ENCODE assay signal across 27 cellular contexts in the genomic region with DNA sequence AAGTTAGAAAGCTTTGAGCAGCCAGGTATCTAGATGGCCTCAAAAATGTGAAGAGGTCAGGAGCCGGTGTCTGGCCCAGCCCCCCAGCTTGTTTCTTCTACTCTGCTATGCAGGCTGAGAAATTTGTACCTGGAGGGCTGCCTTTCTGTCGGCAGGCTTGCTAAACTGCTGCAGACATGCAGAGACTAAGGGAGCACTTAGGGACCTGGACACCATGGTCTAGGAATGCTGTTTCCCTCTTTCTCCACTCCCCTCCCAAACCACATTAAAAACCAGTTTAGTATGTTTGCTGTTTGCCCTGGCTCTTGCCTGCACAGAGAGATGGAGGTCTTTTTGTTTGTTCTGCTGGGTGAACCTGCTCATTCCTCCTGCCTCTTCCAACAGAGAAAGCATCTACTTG.
"Had no signal": no experiment of that assay in that cellular context is flagged by ENCODE, and none has a peak within 500 bp of the region (broad histone marks: within the 10 kb centered on the region; RNA-seq: fewer than 3 reads in every experiment).

No MANE protein-coding gene starts in this region.

- H3K36me3 ChIP-seq: adrenal gland, esophagus squamous epithelium, gastroesophageal sphincter had no signal

- H3K4me1 ChIP-seq: adrenal gland, body of pancreas, gastroesophageal sphincter had no signal

- ATAC-seq: activated CD4-positive, alpha-beta T cell treated with anti-CD3 and anti-CD28 coated beads for 36 hours; activated CD8-positive, alpha-beta memory T cell treated with anti-CD3 and anti-CD28 coated beads, Interleukin-2, amount 10 ng/mL, durations not matched to agents 7 days and 5 days; activated CD8-positive, alpha-beta T cell treated with anti-CD3 and anti-CD28 coated beads, Interleukin-2, amount 10 ng/mL, durations not matched to agents 7 days and 5 days; activated naive CD8-positive, alpha-beta T cell treated with anti-CD3 and anti-CD28 coated beads, Interleukin-2, amount 50 U/mL, for 24 hours; body of pancreas; effector memory CD8-positive, alpha-beta T cell; gastroesophageal sphincter had no signal

- H3K27me3 ChIP-seq: adrenal gland, body of pancreas, esophagus squamous epithelium, gastroesophageal sphincter had no signal

- H3K4me3 ChIP-seq: adrenal gland, body of pancreas, esophagus squamous epithelium, gastroesophageal sphincter had no signal

- H3K27ac ChIP-seq: adrenal gland, body of pancreas, epithelial cell of prostate, esophagus squamous epithelium, gastroesophageal sphincter had no signal

- H3K9me3 ChIP-seq: adrenal gland, body of pancreas, esophagus squamous epithelium, gastroesophageal sphincter had no signal

- DNase-seq: activated CD4-positive, alpha-beta memory T cell treated with anti-CD3 and anti-CD28 coated beads for 36 hours; activated CD4-positive, alpha-beta T cell treated with anti-CD3 and anti-CD28 coated beads for 36 hours; activated CD4-positive, alpha-beta T cell treated with anti-CD3 and anti-CD28 coated beads, Interleukin-2, amount 10 ng/mL, durations not matched to agents 24 days and 14 days; activated CD4-positive, CD25-positive, alpha-beta regulatory T cell; activated CD4-positive, CD25-positive, alpha-beta regulatory T cell treated with anti-CD3 and anti-CD28 coated beads, Interleukin-2, amount 50 U/mL, for 72 hours; activated CD8-positive, alpha-beta memory T cell treated with anti-CD3 and anti-CD28 coated beads, Interleukin-2, amount 10 ng/mL, durations not matched to agents 7 days and 5 days; activated CD8-positive, alpha-beta memory T cell treated with anti-CD3 and anti-CD28 coated beads, Interleukin-2, amount 50 U/mL, for 4 hours; activated CD8-positive, alpha-beta T cell treated with anti-CD3 and anti-CD28 coated beads, Interleukin-2, amount 10 ng/mL, durations not matched to agents 7 days and 5 days; activated effector memory CD4-positive, alpha-beta T cell treated with anti-CD3 and anti-CD28 coated beads, Interleukin-2, amount 50 U/mL, for 16 hours; activated naive CD4-positive, alpha-beta T cell treated with anti-CD3 and anti-CD28 coated beads for 36 hours; activated naive CD8-positive, alpha-beta T cell treated with anti-CD3 and anti-CD28 coated beads for 36 hours; activated naive CD8-positive, alpha-beta T cell treated with anti-CD3 and anti-CD28 coated beads, Interleukin-2, amount 50 U/mL, for 24 hours; activated T-cell treated with anti-CD3 and anti-CD28 coated beads, Interleukin-2, amount 50 U/mL, for 1 hour; activated T-cell treated with anti-CD3 and anti-CD28 coated beads, Interleukin-2, amount 50 U/mL, for 48 hours; adrenal gland; amygdala; aorta; body of pancreas; caudate nucleus; cortex of kidney; effector CD4-positive, alpha-beta T cell; effector memory CD8-positive, alpha-beta T cell; esophagus squamous epithelium; foreskin melanocyte; T-helper 2 cell had no signal
